9 cellular contexts compared by ENCODE assay signal in the genomic region with DNA sequence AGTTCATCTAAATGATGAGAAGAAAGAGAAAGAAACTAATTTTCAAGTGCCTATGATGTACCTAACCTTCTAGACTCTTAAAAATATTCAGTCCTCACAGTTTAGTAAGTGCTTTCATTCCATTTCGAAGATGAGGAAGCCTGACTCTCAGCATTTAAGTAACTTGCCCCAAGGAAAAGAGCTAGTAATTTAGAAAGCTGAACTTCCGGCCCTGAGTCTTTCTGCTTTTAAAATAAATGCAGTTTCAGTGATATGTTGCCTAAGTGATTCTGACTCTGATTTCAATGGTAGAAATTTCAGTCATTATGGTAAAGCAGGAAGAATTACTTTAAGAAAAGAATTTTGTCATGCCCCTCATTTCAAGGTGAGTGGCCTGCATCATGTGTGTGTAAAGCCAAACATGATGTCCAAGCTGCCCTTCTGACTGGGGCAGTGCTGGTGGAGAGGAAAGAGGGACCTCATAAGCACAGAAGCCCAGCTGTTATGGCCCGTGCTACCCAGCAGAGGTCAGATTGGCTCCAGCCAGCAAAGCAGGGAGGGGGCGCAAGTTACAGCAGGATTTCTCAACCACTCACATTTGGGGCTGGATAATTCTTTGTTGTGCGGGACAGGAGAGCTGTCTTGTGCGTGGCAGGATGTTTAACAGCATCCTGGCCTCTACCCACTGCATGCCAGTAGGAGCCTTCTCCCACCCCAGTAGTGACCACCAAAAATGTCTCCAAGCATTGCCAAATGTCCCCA. TPM values are rescaled to one million over a fixed set of nuclear protein-coding genes. Genes with fewer than 3 reads are reported as not detected.
A peak's percentile ranks its signal among the peaks of the same experiment; 100 is the strongest.
DNase-seq lines count a peak whose midpoint lies in the region; ATAC-seq, FAIRE-seq and TF ChIP-seq lines count a peak whose summit lies in the region.
"Had no signal": no experiment of that assay in that cellular context is flagged by ENCODE, and none has a peak within 500 bp of the region (broad histone marks: within the 10 kb centered on the region; RNA-seq: fewer than 3 reads in every experiment).

No MANE protein-coding gene starts in this region.

- intact Hi-C loops in endothelial cell of umbilical vein (cut with micrococcal nuclease) = loop anchor here (1.0 kb wide), 1 partner anchor 27 kb away; no protein-coding TSS in a partner anchor

- POLR2A ChIA-PET in endothelial cell of umbilical vein (lab: Charles Lee) = no interaction called here

- H3K4me2 ChIP-seq in endothelial cell of umbilical vein (ENCODE audit: insufficient read depth, low read length) (no peak overlapping the region), neural progenitor cell (no peak overlapping the region)

- H3F3A ChIP-seq in neural progenitor cell (ENCODE audit: low read depth) = no peaks in the 10 kb centered on the region

- H3K9ac ChIP-seq in endothelial cell of umbilical vein (replicated peaks; ENCODE audit: extremely low read depth, insufficient read depth, low read length) = no peak overlapping the region
- no peak overlapping the region for H3K9ac ChIP-seq in neural progenitor cell

- H2AFZ ChIP-seq in endothelial cell of umbilical vein (ENCODE audit: low read depth, low read length) (no peak overlapping the region), neural progenitor cell (replicated peaks) (peak overlapping the region; percentile 88)

- no TSS peak for BruUV-seq in endothelial cell of umbilical vein (replicated peaks; lab: Mats Ljungman, UMichigan)

- peaks cover 6% of the 10 kb centered on the region for H3K27me3 Mint-ChIP-seq in neural progenitor cell (ENCODE audit: insufficient read depth, low read depth)

- no peaks in the 10 kb centered on the region for H3K9me1 ChIP-seq in endothelial cell of umbilical vein (replicated peaks; ENCODE audit: control insufficient read depth, extremely low read depth, insufficient read depth, low read length)

- H3K27ac ChIP-seq in endothelial cell of umbilical vein (ENCODE audit: insufficient read depth, low read depth, low read length) (no peak overlapping the region), neural progenitor cell (no peak overlapping the region)

- peaks cover 16% of the 10 kb centered on the region for H3K4me1 Mint-ChIP-seq in neural progenitor cell

- H3K36me3 ChIP-seq in GM06990 (ENCODE audit: control insufficient read depth, insufficient read depth, low read length) = no peaks in the 10 kb centered on the region
- no peaks in the 10 kb centered on the region for H3K36me3 ChIP-seq in endothelial cell of umbilical vein (ENCODE audit: control insufficient read depth in 2 of 2, extremely low read depth in 1 of 2, insufficient read depth in 2 of 2, low read length in 2 of 2)
- no peaks in the 10 kb centered on the region for H3K36me3 ChIP-seq in neural progenitor cell

- ATAC-seq in GM18909 (IDR thresholded peaks at IDR 0.05; ENCODE audit: poor library complexity, unreplicated experiment) = no peak

- H3K9me3 Mint-ChIP-seq in neural progenitor cell = peaks cover 3% of the 10 kb centered on the region
- H3K9me3 Mint-ChIP-seq: memory B cell had no signal

- H4K20me1 ChIP-seq in endothelial cell of umbilical vein (replicated peaks; ENCODE audit: control insufficient read depth, extremely low read depth, insufficient read depth, low read length) = no peaks in the 10 kb centered on the region
- H4K20me1 ChIP-seq in neural progenitor cell (ENCODE audit: low read depth) = no peaks in the 10 kb centered on the region

- dilution Hi-C loops in endothelial cell of umbilical vein (cut with MboI; ENCODE audit: extremely low pct_ligation_motif_present, low sequenced_read_pairs) = no loop called here

- TF ChIP-seq CTCF in GM06990 (IDR thresholded peaks at IDR 0.05; ENCODE audit: insufficient read depth, low read length, poor library complexity, severe bottlenecking) = peak; percentile 85
- TF ChIP-seq CTCF in endothelial cell of umbilical vein (IDR thresholded peaks at IDR 0.05; ENCODE audit: extremely low read depth in 1 of 2, insufficient read depth in 1 of 2, low read depth in 1 of 2, low read length in 2 of 2) = peak; percentile 20 to 68
- TF ChIP-seq CTCF in neural progenitor cell (IDR thresholded peaks at IDR 0.05) = peak; percentile 73

- CTCF ChIA-PET in endothelial cell of umbilical vein (lab: Charles Lee) = interaction anchor here (1.0 to 2.9 kb wide), 10 partner anchors 9 to 215 kb away, joined by 3 to 35 read pairs (median 4); a partner anchor contains a TSS

- H3K79me2 ChIP-seq in endothelial cell of umbilical vein (ENCODE audit: control insufficient read depth, insufficient read depth, low read length) (no peaks in the 10 kb centered on the region), neural progenitor cell (ENCODE audit: low read depth) (no peaks in the 10 kb centered on the region)

- H3K27me3 ChIP-seq in GM06990 (replicated peaks; ENCODE audit: control insufficient read depth, insufficient read depth, low read length) (no peaks in the 10 kb centered on the region), endothelial cell of umbilical vein (ENCODE audit: control insufficient read depth in 2 of 2, insufficient read depth in 2 of 2, low read length in 2 of 2) (peaks cover 8 to 11% of the 10 kb centered on the region in 2 experiments), neural progenitor cell (peaks cover 18% of the 10 kb centered on the region)

- DNase-seq in GM06990 (ENCODE audit: extremely low read depth, insufficient read length) (peak; percentile 37), MV-4-11 (lab: John Stamatoyannopoulos, UW) (peak; percentile 44), endothelial cell of umbilical vein (ENCODE audit: low read depth, low spot score) (peak; percentile 34), neural progenitor cell (ENCODE audit: low spot score) (peak; percentile 80), KG1 (lab: John Stamatoyannopoulos, UW) (no peak), SK-N-DZ (ENCODE audit: low spot score) (no peak), NK-92 (lab: John Stamatoyannopoulos, UW; ENCODE audit: unreplicated experiment) (no peak)

- no peak for TF ChIP-seq POLR2A in endothelial cell of umbilical vein (IDR thresholded peaks at IDR 0.05; ENCODE audit: low read depth, low read length)

- no peak overlapping the region for H3K27ac Mint-ChIP-seq in neural progenitor cell
- H3K27ac Mint-ChIP-seq: memory B cell had no signal

- H3K9me3 ChIP-seq in endothelial cell of umbilical vein (replicated peaks; ENCODE audit: control insufficient read depth, insufficient read depth, low read length) (no peaks in the 10 kb centered on the region), neural progenitor cell (ENCODE audit: low read depth) (no peaks in the 10 kb centered on the region)

- peak; percentile 21 for FAIRE-seq in endothelial cell of umbilical vein (lab: Jason Lieb, UNC)

- no peak overlapping the region for H3K4me3 Mint-ChIP-seq in neural progenitor cell
- H3K4me3 Mint-ChIP-seq: memory B cell had no signal

- no peaks in the 10 kb centered on the region for H3K36me3 Mint-ChIP-seq in neural progenitor cell
- H3K36me3 Mint-ChIP-seq: memory B cell had no signal

- no peak overlapping the region for H3K4me3 ChIP-seq in GM06990 (replicated peaks; ENCODE audit: low read depth, low read length)
- no peak overlapping the region for H3K4me3 ChIP-seq in endothelial cell of umbilical vein (replicated peaks in 1 of 3; ENCODE audit: insufficient read depth in 1 of 3, low read depth in 1 of 3, low read length in 3 of 3)
- no peak overlapping the region for H3K4me3 ChIP-seq in neural progenitor cell

- H3K4me1 ChIP-seq in endothelial cell of umbilical vein (ENCODE audit: control insufficient read depth, extremely low read depth, insufficient read depth, low read length) (no peaks in the 10 kb centered on the region), neural progenitor cell (peaks cover 3% of the 10 kb centered on the region)

RNA-seq across cellular contexts. Expression of a gene that starts 10.7 kb away (rescaled TPM):
- total RNA-seq in endothelial cell of umbilical vein (not detected in 2 replicates), neural progenitor cell (ENCODE audit: low replicate concordance) (0.17 and 0.62 TPM in 2 replicates)
- polyA plus RNA-seq in endothelial cell of umbilical vein = not detected in 2 replicates
- polyA plus RNA-seq in endothelial cell of umbilical vein (2011; cell fraction: cytosol; rRNA removed) = not detected in 2 replicates
- polyA plus RNA-seq in endothelial cell of umbilical vein (2011; cell fraction: nucleus; rRNA removed) = not detected in 2 replicates
- polyA plus RNA-seq in endothelial cell of umbilical vein (2012) = not detected in 2 replicates
- polyA minus RNA-seq in endothelial cell of umbilical vein = not detected in 2 replicates
- polyA minus RNA-seq in endothelial cell of umbilical vein (2011; cell fraction: cytosol; rRNA and poly(A)+ RNA removed) = not detected
- polyA minus RNA-seq in endothelial cell of umbilical vein (2011; cell fraction: nucleus; rRNA and poly(A)+ RNA removed) = not detected in 2 replicates
- not detected in 2 replicates for polyA plus RNA-seq in SK-N-DZ (2014; cell fraction: cytosol; rRNA removed)
- polyA plus RNA-seq in SK-N-DZ (2014; cell fraction: nucleus; rRNA removed) = not detected in 2 replicates

RNA-seq across cellular contexts. Expression of a gene that starts 28.2 kb away (rescaled TPM):
- total RNA-seq in endothelial cell of umbilical vein (not detected in 2 replicates), neural progenitor cell (ENCODE audit: low replicate concordance) (0.50 TPM in 1 of 2 replicates, not detected in the other)
- polyA plus RNA-seq in endothelial cell of umbilical vein = not detected in 2 replicates
- not detected in 2 replicates for polyA plus RNA-seq in endothelial cell of umbilical vein (2011; cell fraction: cytosol; rRNA removed)
- not detected in 2 replicates for polyA plus RNA-seq in endothelial cell of umbilical vein (2011; cell fraction: nucleus; rRNA removed)
- not detected in 2 replicates for polyA plus RNA-seq in endothelial cell of umbilical vein (2012)
- polyA minus RNA-seq in endothelial cell of umbilical vein = not detected in 2 replicates
- not detected for polyA minus RNA-seq in endothelial cell of umbilical vein (2011; cell fraction: cytosol; rRNA and poly(A)+ RNA removed)
- not detected in 2 replicates for polyA minus RNA-seq in endothelial cell of umbilical vein (2011; cell fraction: nucleus; rRNA and poly(A)+ RNA removed)
- 0.85 and 1.6 TPM in 2 replicates for polyA plus RNA-seq in SK-N-DZ (2014; cell fraction: cytosol; rRNA removed)
- 0.23 TPM in 1 of 2 replicates, not detected in the other for polyA plus RNA-seq in SK-N-DZ (2014; cell fraction: nucleus; rRNA removed)

RNA-seq across cellular contexts. Expression of a gene that starts 43.0 kb away (rescaled TPM):
- total RNA-seq in endothelial cell of umbilical vein (250 and 270 TPM in 2 replicates), neural progenitor cell (ENCODE audit: low replicate concordance) (39.1 and 63.5 TPM in 2 replicates)
- polyA plus RNA-seq in endothelial cell of umbilical vein = 304 and 336 TPM in 2 replicates
- 558 and 641 TPM in 2 replicates for polyA plus RNA-seq in endothelial cell of umbilical vein (2011; cell fraction: cytosol; rRNA removed)
- polyA plus RNA-seq in endothelial cell of umbilical vein (2011; cell fraction: nucleus; rRNA removed) = 219 and 231 TPM in 2 replicates
- 244 and 310 TPM in 2 replicates for polyA plus RNA-seq in endothelial cell of umbilical vein (2012)
- 252 and 361 TPM in 2 replicates for polyA minus RNA-seq in endothelial cell of umbilical vein
- 30.9 TPM for polyA minus RNA-seq in endothelial cell of umbilical vein (2011; cell fraction: cytosol; rRNA and poly(A)+ RNA removed)
- 35.7 and 58.7 TPM in 2 replicates for polyA minus RNA-seq in endothelial cell of umbilical vein (2011; cell fraction: nucleus; rRNA and poly(A)+ RNA removed)
- polyA plus RNA-seq in SK-N-DZ (2014; cell fraction: cytosol; rRNA removed) = 38.9 and 43.6 TPM in 2 replicates
- polyA plus RNA-seq in SK-N-DZ (2014; cell fraction: nucleus; rRNA removed) = 34.1 and 35.2 TPM in 2 replicates

RNA-seq across cellular contexts. Expression of a gene that starts 46.6 kb away (rescaled TPM):
- not detected in 2 replicates for total RNA-seq in endothelial cell of umbilical vein
- polyA plus RNA-seq in endothelial cell of umbilical vein = not detected in 2 replicates
- polyA plus RNA-seq in endothelial cell of umbilical vein (2011; cell fraction: cytosol; rRNA removed) = not detected in 2 replicates
- polyA plus RNA-seq in endothelial cell of umbilical vein (2011; cell fraction: nucleus; rRNA removed) = not detected in 2 replicates
- polyA plus RNA-seq in endothelial cell of umbilical vein (2012) = not detected in 2 replicates
- polyA minus RNA-seq in endothelial cell of umbilical vein = 0.08 TPM in 1 of 2 replicates, not detected in the other
- not detected for polyA minus RNA-seq in endothelial cell of umbilical vein (2011; cell fraction: cytosol; rRNA and poly(A)+ RNA removed)
- not detected in 2 replicates for polyA minus RNA-seq in endothelial cell of umbilical vein (2011; cell fraction: nucleus; rRNA and poly(A)+ RNA removed)
- total RNA-seq in neural progenitor cell (ENCODE audit: low replicate concordance) = 88.6 and 154 TPM in 2 replicates
- 0.03 TPM in 1 of 2 replicates, not detected in the other for polyA plus RNA-seq in SK-N-DZ (2014; cell fraction: cytosol; rRNA removed)
- polyA plus RNA-seq in SK-N-DZ (2014; cell fraction: nucleus; rRNA removed) = not detected in 2 replicates

Comparison
In these comparisons a context has a peak if more than half of its experiments do, and no peak if none do; other contexts are left out.
1. DNase-seq: peak in GM06990 (single experiment), MV-4-11 (single experiment), endothelial cell of umbilical vein (single experiment) and neural progenitor cell (single experiment); none in KG1 (single experiment), SK-N-DZ (single experiment) and NK-92 (single experiment).
2. Peak in every context shown above with its lines, with median percentiles within 50 percentile points of each other: CTCF ChIP-seq.